In genomic region chr7:2494191-2495130, GRCh38 we compare ENCODE assay signal across 19 cellular contexts. TPM values are rescaled to one million over a fixed set of nuclear protein-coding genes. Genes with fewer than 3 reads are reported as not detected.
A peak's percentile ranks its signal among the peaks of the same experiment; 100 is the strongest.
DNase-seq lines count a peak whose midpoint lies in the region; ATAC-seq and TF ChIP-seq lines count a peak whose summit lies in the region.
"Had no signal": no experiment of that assay in that cellular context is flagged by ENCODE, and none has a peak within 500 bp of the region (broad histone marks: within the 10 kb centered on the region; RNA-seq: fewer than 3 reads in every experiment).

No MANE protein-coding gene starts in this region.

- H3K27me3 Mint-ChIP-seq in stimulated activated naive CD8-positive, alpha-beta T cell treated with anti-CD3 and anti-CD28 coated beads, Interleukin-15, amount 100 ng/mL, for 72 hours: peaks cover 18% of the 10 kb centered on the region
- peaks cover 4% of the 10 kb centered on the region for H3K27me3 Mint-ChIP-seq in nephron (ENCODE audit: low read depth)

- intact Hi-C loops in left cardiac atrium (cut with DNase I): no loop called here

- no peak for DNase-seq in stimulated activated naive CD8-positive, alpha-beta T cell treated with anti-CD3 and anti-CD28 coated beads, Interleukin-15, amount 100 ng/mL, for 72 hours
- DNase-seq in stimulated activated naive CD8-positive, alpha-beta T cell treated with anti-CD3 and anti-CD28 coated beads, Interleukin-15, Interleukin-2, amounts not matched to agents 100 U/mL and 50 U/mL, for 24 hours: no peak
- DNase-seq in left cardiac atrium: peak; percentile 62
- DNase-seq in stimulated activated CD4-positive, alpha-beta T cell treated with anti-CD3 and anti-CD28 coated beads, Interleukin-2, amount 100 ng/mL, for 24 hours: no peak
- no peak for DNase-seq in SKM-1 treated with dmso at 0.1 percent for 144 hours (lab: John Stamatoyannopoulos, UW; ENCODE audit: unreplicated experiment)
- no peak for DNase-seq in activated CD4-positive, CD25-positive, alpha-beta regulatory T cell (lab: John Stamatoyannopoulos, UW)
- DNase-seq: CD8-positive, alpha-beta memory T cell; DMS79; HCEC 1CT; KBM-7; MV-4-11; NCI-H1436; NCI-H2029; NCI-H446 treated with DMSO at 0.1 percent for 48 hours; NK-92 treated with Interleukin-12 subunit alpha and Interleukin-12 subunit beta, amount 100 ng/mL, for 24 hours; OCI-M1 had no signal

- no peak for TF ChIP-seq CTCF in nephron (IDR thresholded peaks at IDR 0.05; ENCODE audit: unreplicated experiment in 3 of 3)

- H3K4me1 Mint-ChIP-seq in stimulated activated naive CD8-positive, alpha-beta T cell treated with anti-CD3 and anti-CD28 coated beads, Interleukin-15, amount 100 ng/mL, for 72 hours: peaks cover 16% of the 10 kb centered on the region
- H3K4me1 Mint-ChIP-seq in nephron: peaks cover 56% of the 10 kb centered on the region
- H3K4me1 Mint-ChIP-seq: CD8-positive, alpha-beta memory T cell had no signal

- peaks cover 11 to 16% of the 10 kb centered on the region in 2 donors for H3K9me3 Mint-ChIP-seq in stimulated activated naive CD8-positive, alpha-beta T cell treated with anti-CD3 and anti-CD28 coated beads, Interleukin-15, amount 100 ng/mL, for 72 hours
- no peaks in the 10 kb centered on the region for H3K9me3 Mint-ChIP-seq in nephron
- H3K9me3 Mint-ChIP-seq: CD8-positive, alpha-beta memory T cell had no signal

- H3K4me3 Mint-ChIP-seq in stimulated activated naive CD8-positive, alpha-beta T cell treated with anti-CD3 and anti-CD28 coated beads, Interleukin-15, amount 100 ng/mL, for 72 hours: no peak overlapping the region
- peak overlapping the region in 1 of 3 experiments; percentile 21 for H3K4me3 Mint-ChIP-seq in nephron
- H3K4me3 Mint-ChIP-seq: CD8-positive, alpha-beta memory T cell had no signal

- no peak overlapping the region for H3K27ac Mint-ChIP-seq in stimulated activated naive CD8-positive, alpha-beta T cell treated with anti-CD3 and anti-CD28 coated beads, Interleukin-15, amount 100 ng/mL, for 72 hours
- H3K27ac Mint-ChIP-seq in nephron: peak overlapping the region in 2 of 3 experiments; percentile 54 to 63
- H3K27ac Mint-ChIP-seq: CD8-positive, alpha-beta memory T cell had no signal

- ATAC-seq in stimulated activated naive CD8-positive, alpha-beta T cell treated with anti-CD3 and anti-CD28 coated beads, Interleukin-15, amount 100 ng/mL, for 72 hours: peak; percentile 26
- ATAC-seq in stimulated activated naive CD8-positive, alpha-beta T cell treated with anti-CD3 and anti-CD28 coated beads, Interleukin-15, Interleukin-2, amounts not matched to agents 100 U/mL and 50 U/mL, for 24 hours: no peak
- peak; percentile 17 to 44 for ATAC-seq in left cardiac atrium
- ATAC-seq in HG03354 (IDR thresholded peaks at IDR 0.05; ENCODE audit: poor library complexity, severe bottlenecking, unreplicated experiment): no peak

- no peaks in the 10 kb centered on the region for H3K36me3 Mint-ChIP-seq in nephron (ENCODE audit: low read depth)
- H3K36me3 Mint-ChIP-seq: CD8-positive, alpha-beta memory T cell had no signal

RNA-seq across cellular contexts. Expression of gene GRIFIN, which starts 18.3 kb away (rescaled TPM):
- not detected for total RNA-seq in left cardiac atrium
- total RNA-seq: A172; CD8-positive, alpha-beta memory T cell had no signal

RNA-seq across cellular contexts. Expression of gene LFNG, which starts 25.1 kb away (rescaled TPM):
- 1 to 10 TPM; 8.7 to 9.2 TPM for total RNA-seq in left cardiac atrium

Comparison
In these comparisons a context has a peak if more than half of its experiments do, and no peak if none do; other contexts are left out.
1. ATAC-seq: peak in stimulated activated naive CD8-positive, alpha-beta T cell treated with anti-CD3 and anti-CD28 coated beads, Interleukin-15, amount 100 ng/mL, for 72 hours (single experiment) and left cardiac atrium (2 of 2); none in stimulated activated naive CD8-positive, alpha-beta T cell treated with anti-CD3 and anti-CD28 coated beads, Interleukin-15, Interleukin-2, amounts not matched to agents 100 U/mL and 50 U/mL, for 24 hours (single experiment) and HG03354 (single experiment).
2. H3K27ac Mint-ChIP-seq: peak in nephron (2 of 3); none in stimulated activated naive CD8-positive, alpha-beta T cell treated with anti-CD3 and anti-CD28 coated beads, Interleukin-15, amount 100 ng/mL, for 72 hours (0 of 2).